In the genomic region with DNA sequence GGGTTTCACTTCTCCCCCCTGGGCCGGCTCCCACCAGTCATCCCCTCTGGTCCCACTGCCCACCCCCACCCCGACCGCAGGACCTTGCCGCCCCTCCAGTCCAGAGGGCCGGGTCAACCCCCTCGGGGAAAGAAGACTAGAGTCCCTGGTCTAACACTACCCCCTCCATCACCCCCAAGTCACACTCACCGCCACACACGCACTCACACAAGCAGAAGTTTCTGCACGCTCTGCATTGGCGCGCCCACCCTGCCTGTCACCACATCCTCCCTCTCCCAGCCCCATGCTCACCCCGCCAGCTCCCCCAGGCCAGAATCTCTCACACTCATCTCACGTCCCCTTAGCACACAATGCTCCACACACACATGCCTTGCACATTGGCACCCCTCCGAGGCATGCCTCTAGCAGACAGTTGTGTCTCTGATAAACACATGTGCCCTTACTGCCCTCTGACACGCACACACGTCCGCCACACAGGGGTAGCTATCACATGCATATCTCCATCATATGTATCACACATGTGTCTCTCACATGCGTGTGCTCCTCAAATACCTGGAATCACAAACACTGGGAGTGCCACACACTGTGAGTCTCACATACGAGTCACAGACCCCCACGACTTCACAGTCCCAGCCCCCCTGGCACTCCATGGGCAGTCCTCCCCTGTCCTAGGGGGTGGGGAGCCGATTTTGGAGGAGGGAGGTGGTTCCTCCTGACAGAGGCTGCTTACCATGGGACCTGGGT, we compare ENCODE assay signal across 9 cellular contexts. TPM values are rescaled to one million over a fixed set of nuclear protein-coding genes. Genes with fewer than 3 reads are reported as not detected.
DNase-seq lines count a peak whose midpoint lies in the region; ATAC-seq lines count a peak whose summit lies in the region.
"Had no signal": no experiment of that assay in that cellular context is flagged by ENCODE, and none has a peak within 500 bp of the region (broad histone marks: within the 10 kb centered on the region; RNA-seq: fewer than 3 reads in every experiment).

No MANE protein-coding gene starts in this region.

- DNase-seq in EH (ENCODE audit: low read depth) (peak; percentile 48), left cardiac atrium (peak; percentile 42), superior temporal gyrus (ENCODE audit: extremely low spot score) (no peak), NCI-H524 treated with DMSO at 0.1 percent for 48 hours (lab: John Stamatoyannopoulos, UW) (no peak)
- no peak for DNase-seq in T-helper 2 cell treated with Interferon-gamma antibody and Interleukin-4, amounts not matched to agents 5 μg/mL and 100 μg/mL, for 36 hours (ENCODE audit: low spot score)
- DNase-seq in activated effector memory CD4-positive, alpha-beta T cell treated with anti-CD3 and anti-CD28 coated beads, Interleukin-2, amount 50 U/mL, for 16 hours: no peak
- DNase-seq: NCI-H1417 treated with DMSO at 0.1 percent for 48 hours had no signal

- H3K9me3 Mint-ChIP-seq in T-helper 2 cell treated with Interferon-gamma antibody and Interleukin-4, amounts not matched to agents 5 μg/mL and 100 μg/mL, for 36 hours: no peaks in the 10 kb centered on the region

- H3K27me3 Mint-ChIP-seq in T-helper 2 cell treated with Interferon-gamma antibody and Interleukin-4, amounts not matched to agents 5 μg/mL and 100 μg/mL, for 36 hours (ENCODE audit: low read depth): peaks cover 33% of the 10 kb centered on the region

- intact Hi-C loops in left cardiac atrium (cut with DNase I): no loop called here

- H3K36me3 Mint-ChIP-seq in T-helper 2 cell treated with Interferon-gamma antibody and Interleukin-4, amounts not matched to agents 5 μg/mL and 100 μg/mL, for 36 hours (ENCODE audit: low read depth): no peaks in the 10 kb centered on the region

- H3K4me1 Mint-ChIP-seq in T-helper 2 cell treated with Interferon-gamma antibody and Interleukin-4, amounts not matched to agents 5 μg/mL and 100 μg/mL, for 36 hours (ENCODE audit: low read depth): peaks cover 10% of the 10 kb centered on the region

- H3K4me3 ChIP-seq in skin epidermis: peak overlapping the region; percentile 15 to 45 (median 39)

- peak overlapping the region; percentile 53 for H3K4me3 Mint-ChIP-seq in T-helper 2 cell treated with Interferon-gamma antibody and Interleukin-4, amounts not matched to agents 5 μg/mL and 100 μg/mL, for 36 hours

- no peak overlapping the region for H3K27ac Mint-ChIP-seq in T-helper 2 cell treated with Interferon-gamma antibody and Interleukin-4, amounts not matched to agents 5 μg/mL and 100 μg/mL, for 36 hours

- H3K27ac ChIP-seq in skin epidermis: peak overlapping the region in 19 of 21 experiments; percentile 3 to 86 (median 73)

- ATAC-seq in left cardiac atrium (peak in 1 of 2 donors; percentile 8), HG03025 (IDR thresholded peaks at IDR 0.05; ENCODE audit: low FRiP score, unreplicated experiment) (no peak)

RNA-seq across cellular contexts. Expression of a gene that starts 0.8 kb away (rescaled TPM):
- 100 to 1,000 TPM; 178 to 256 TPM for total RNA-seq in left cardiac atrium

Comparison
In these comparisons a context has a peak if more than half of its experiments do, and no peak if none do; other contexts are left out.
1. DNase-seq: peak in EH (single experiment) and left cardiac atrium (single experiment); none in T-helper 2 cell treated with Interferon-gamma antibody and Interleukin-4, amounts not matched to agents 5 μg/mL and 100 μg/mL, for 36 hours (single experiment), superior temporal gyrus (single experiment), NCI-H524 treated with DMSO at 0.1 percent for 48 hours (single experiment) and activated effector memory CD4-positive, alpha-beta T cell treated with anti-CD3 and anti-CD28 coated beads, Interleukin-2, amount 50 U/mL, for 16 hours (single experiment).